Comparison of ENCODE assay signal across 9 cellular contexts in genomic region chr13:79404361-79404760, GRCh38. TPM values are rescaled to one million over a fixed set of nuclear protein-coding genes. Genes with fewer than 3 reads are reported as not detected.
DNase-seq lines count a peak whose midpoint lies in the region; ATAC-seq, FAIRE-seq and TF ChIP-seq lines count a peak whose summit lies in the region.
"Had no signal": no experiment of that assay in that cellular context is flagged by ENCODE, and none has a peak within 500 bp of the region (broad histone marks: within the 10 kb centered on the region; RNA-seq: fewer than 3 reads in every experiment).

No MANE protein-coding gene starts in this region.

- H3K4me2 ChIP-seq in DOHH2 (ENCODE audit: low read length): peak overlapping the region; percentile 90

- H3K4me1 Mint-ChIP-seq in stimulated activated naive CD8-positive, alpha-beta T cell treated with anti-CD3 and anti-CD28 coated beads, Interleukin-15, amount 100 ng/mL, for 72 hours: peaks cover 47% of the 10 kb centered on the region

- 0 out of 2 replicates have a peak, but pooled peaks cover 3% of the 10 kb centered on the region for H3F3A ChIP-seq in DOHH2 (ENCODE audit: control insufficient read depth, insufficient read depth)

- no peak overlapping the region for H3K4me3 Mint-ChIP-seq in stimulated activated naive CD8-positive, alpha-beta T cell treated with anti-CD3 and anti-CD28 coated beads, Interleukin-15, amount 100 ng/mL, for 72 hours

- DNase-seq in NAMALWA (ENCODE audit: low spot score) (peak; percentile 41), epithelial cell of esophagus (ENCODE audit: low read depth) (no peak), prostate gland (ENCODE audit: low spot score) (no peak), urothelium cell line (ENCODE audit: low spot score) (no peak), NCI-H226 (no peak), HK-2 (ENCODE audit: unreplicated experiment) (no peak)
- no peak for DNase-seq in stimulated activated naive CD8-positive, alpha-beta T cell treated with anti-CD3 and anti-CD28 coated beads, Interleukin-15, amount 100 ng/mL, for 72 hours
- DNase-seq: SIG-M5 had no signal

- peaks cover 15% of the 10 kb centered on the region; the same call in 1 of the 2 replicates for H4K20me1 ChIP-seq in DOHH2 (ENCODE audit: control insufficient read depth, insufficient read depth, low read depth, low read length)

- no peak for FAIRE-seq in urothelium cell line (lab: Jason Lieb, UNC)

- H3K36me3 ChIP-seq in DOHH2 (ENCODE audit: control insufficient read depth, low read length): peaks cover 81% of the 10 kb centered on the region
- no peaks in the 10 kb centered on the region for H3K36me3 ChIP-seq in prostate gland

- H3K79me2 ChIP-seq in DOHH2 (ENCODE audit: control insufficient read depth, low read length): peaks cover 94% of the 10 kb centered on the region

- H3K27me3 ChIP-seq in DOHH2 (ENCODE audit: control insufficient read depth, low read length) (no peaks in the 10 kb centered on the region), prostate gland (replicated peaks; ENCODE audit: insufficient read depth) (no peaks in the 10 kb centered on the region)

- WGBS in prostate gland: 17% methylated on average over 1 of the region's 1 CpG

- no peaks in the 10 kb centered on the region for H3K9me3 Mint-ChIP-seq in stimulated activated naive CD8-positive, alpha-beta T cell treated with anti-CD3 and anti-CD28 coated beads, Interleukin-15, amount 100 ng/mL, for 72 hours

- ATAC-seq in stimulated activated naive CD8-positive, alpha-beta T cell treated with anti-CD3 and anti-CD28 coated beads, Interleukin-15, amount 100 ng/mL, for 72 hours: no peak

- H3K9me3 ChIP-seq in DOHH2 (ENCODE audit: control insufficient read depth, insufficient read depth, low read length) (no peaks in the 10 kb centered on the region), prostate gland (no peaks in the 10 kb centered on the region)

- H3K27me3 Mint-ChIP-seq in stimulated activated naive CD8-positive, alpha-beta T cell treated with anti-CD3 and anti-CD28 coated beads, Interleukin-15, amount 100 ng/mL, for 72 hours: no peaks in the 10 kb centered on the region

- H3K4me1 ChIP-seq in DOHH2 (ENCODE audit: control insufficient read depth, low read length): peaks cover 53% of the 10 kb centered on the region
- H3K4me1 ChIP-seq in prostate gland (replicated peaks): no peaks in the 10 kb centered on the region

- no peak for TF ChIP-seq POLR2A in prostate gland (IDR thresholded peaks at IDR 0.05)

- H3K27ac ChIP-seq in DOHH2 (ENCODE audit: low read depth, low read length) (peak overlapping the region; percentile 84; the same call in 1 of the 2 replicates), prostate gland (no peak overlapping the region)

- no peak overlapping the region for H3K27ac Mint-ChIP-seq in stimulated activated naive CD8-positive, alpha-beta T cell treated with anti-CD3 and anti-CD28 coated beads, Interleukin-15, amount 100 ng/mL, for 72 hours

- intact Hi-C loops in prostate gland (cut with DNase I): no loop called here

- TF ChIP-seq CTCF in DOHH2 (IDR thresholded peaks at IDR 0.05; ENCODE audit: low read depth, low read length, poor library complexity, severe bottlenecking) (no peak), epithelial cell of esophagus (IDR thresholded peaks at IDR 0.05; ENCODE audit: insufficient read depth, low read depth, low read length, missing control alignments) (no peak), prostate gland (IDR thresholded peaks at IDR 0.05) (no peak)

- H3K4me3 ChIP-seq in DOHH2 (ENCODE audit: low read length) (peak overlapping the region; percentile 96), epithelial cell of esophagus (ENCODE audit: low read length) (peak overlapping the region; percentile 93), prostate gland (peak overlapping the region; percentile 76 to 94)

- H3K9me2 ChIP-seq in DOHH2 (replicated peaks; ENCODE audit: control insufficient read depth, low read length): no peaks in the 10 kb centered on the region

RNA-seq across cellular contexts. Expression of gene RBM26, which starts 1.7 kb away (rescaled TPM):
- 10 to 100 TPM; 29.0 to 45.9 TPM for total RNA-seq in prostate gland
